ENCODE assay signal across 23 cellular contexts in the genomic region with DNA sequence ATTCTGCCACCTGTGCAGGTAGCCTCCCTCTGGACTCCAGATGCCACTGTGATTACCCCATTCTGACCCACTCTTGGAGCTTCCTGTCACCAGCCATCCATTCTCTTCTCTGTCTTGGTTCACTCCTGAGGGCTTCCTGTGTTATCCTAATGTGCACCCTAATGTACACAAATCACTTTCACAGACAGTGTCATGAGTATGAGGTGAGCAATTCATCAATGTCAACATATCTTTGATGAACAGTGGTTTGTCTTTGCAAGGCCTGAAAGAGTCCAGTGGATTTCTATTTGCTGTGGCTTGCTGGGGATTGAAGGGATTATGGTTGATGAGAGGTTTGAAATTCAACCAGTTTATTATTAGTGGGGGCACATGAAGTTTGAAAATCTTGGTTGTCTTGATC.
"Had no signal": no experiment of that assay in that cellular context is flagged by ENCODE, and none has a peak within 500 bp of the region (broad histone marks: within the 10 kb centered on the region; RNA-seq: fewer than 3 reads in every experiment).

No MANE protein-coding gene starts in this region.

- H3K4me1 ChIP-seq: left ventricle myocardium inferior, sigmoid colon, spleen, suprapubic skin, tibial artery, upper lobe of right lung had no signal

- H3K9me3 ChIP-seq: left ventricle myocardium inferior, mucosa of descending colon, ovary, sigmoid colon, spleen, suprapubic skin, thoracic aorta, tibial artery, upper lobe of right lung had no signal

- H3K27ac Mint-ChIP-seq: memory B cell; naive thymus-derived CD4-positive, alpha-beta T cell; natural killer cell treated with Interleukin-12 subunit alpha and Interleukin-12 subunit beta and Interleukin-15 and Interleukin-18, amount 100 ng/mL, for 72 hours; progenitor cell of endocrine pancreas; stimulated activated effector memory CD8-positive, alpha-beta T cell treated with anti-CD3 and anti-CD28 coated beads, Interleukin-12 subunit alpha, Interleukin-12 subunit beta, amount 100 ng/mL, for 72 hours; stimulated activated naive CD8-positive, alpha-beta T cell treated with anti-CD3 and anti-CD28 coated beads, Interleukin-15, Interleukin-2, amounts not matched to agents 100 ng/mL and 50 ng/mL, for 24 hours had no signal

- DNase-seq: islet precursor cell; left ventricle myocardium inferior; midbrain; mucosa of descending colon; naive thymus-derived CD4-positive, alpha-beta T cell; ovary; retina; right cardiac atrium; sigmoid colon; small intestine; spleen; stimulated activated CD4-positive, alpha-beta T cell treated with anti-CD3 and anti-CD28 coated beads, Interleukin-4, amount 100 ng/mL, for 24 hours; stimulated activated naive CD4-positive, alpha-beta T cell; tibial artery; trophoblast cell; upper lobe of right lung had no signal

- H3K4me3 Mint-ChIP-seq: memory B cell; naive thymus-derived CD4-positive, alpha-beta T cell; natural killer cell treated with Interleukin-12 subunit alpha and Interleukin-12 subunit beta and Interleukin-15 and Interleukin-18, amount 100 ng/mL, for 72 hours; stimulated activated effector memory CD8-positive, alpha-beta T cell treated with anti-CD3 and anti-CD28 coated beads, Interleukin-12 subunit alpha, Interleukin-12 subunit beta, amount 100 ng/mL, for 72 hours; stimulated activated naive CD8-positive, alpha-beta T cell treated with anti-CD3 and anti-CD28 coated beads, Interleukin-15, Interleukin-2, amounts not matched to agents 100 ng/mL and 50 ng/mL, for 24 hours had no signal

- H3K4me3 ChIP-seq: left ventricle myocardium inferior, mucosa of descending colon, ovary, sigmoid colon, spleen, suprapubic skin, thoracic aorta, tibial artery, upper lobe of right lung had no signal

- H3K4me1 Mint-ChIP-seq: memory B cell; naive thymus-derived CD4-positive, alpha-beta T cell; stimulated activated effector memory CD8-positive, alpha-beta T cell treated with anti-CD3 and anti-CD28 coated beads, Interleukin-12 subunit alpha, Interleukin-12 subunit beta, amount 100 ng/mL, for 72 hours had no signal

- H3K27me3 ChIP-seq: ovary, sigmoid colon, spleen, suprapubic skin, tibial artery, upper lobe of right lung had no signal

- H3K36me3 Mint-ChIP-seq: naive thymus-derived CD4-positive, alpha-beta T cell; natural killer cell treated with Interleukin-12 subunit alpha and Interleukin-12 subunit beta and Interleukin-15 and Interleukin-18, amount 100 ng/mL, for 72 hours; stimulated activated effector memory CD8-positive, alpha-beta T cell treated with anti-CD3 and anti-CD28 coated beads, Interleukin-12 subunit alpha, Interleukin-12 subunit beta, amount 100 ng/mL, for 72 hours had no signal

- H3K36me3 ChIP-seq: left ventricle myocardium inferior, ovary, sigmoid colon, spleen, suprapubic skin, thoracic aorta, tibial artery, upper lobe of right lung had no signal

- H3K9me3 Mint-ChIP-seq: memory B cell; natural killer cell treated with Interleukin-12 subunit alpha and Interleukin-12 subunit beta and Interleukin-15 and Interleukin-18, amount 100 ng/mL, for 72 hours; stimulated activated effector memory CD8-positive, alpha-beta T cell treated with anti-CD3 and anti-CD28 coated beads, Interleukin-12 subunit alpha, Interleukin-12 subunit beta, amount 100 ng/mL, for 72 hours had no signal
